Comparison of ENCODE assay signal across 16 cellular contexts in genomic region chr16:46991729-46992704, GRCh38. TPM values are rescaled to one million over a fixed set of nuclear protein-coding genes. Genes with fewer than 3 reads are reported as not detected.
A peak's percentile ranks its signal among the peaks of the same experiment; 100 is the strongest.
DNase-seq lines count a peak whose midpoint lies in the region; ATAC-seq and TF ChIP-seq lines count a peak whose summit lies in the region.
"Had no signal": no experiment of that assay in that cellular context is flagged by ENCODE, and none has a peak within 500 bp of the region (broad histone marks: within the 10 kb centered on the region; RNA-seq: fewer than 3 reads in every experiment).

No MANE protein-coding gene starts in this region.

- CTCF ChIA-PET in WTC11 (lab: Charles Lee) = no interaction called here

- peaks cover 0 to 4% of the 10 kb centered on the region in 2 donors for H3K27me3 Mint-ChIP-seq in natural killer cell treated with Interleukin-12 subunit alpha and Interleukin-12 subunit beta and Interleukin-15 and Interleukin-18, amount 100 ng/mL, for 72 hours
- H3K27me3 Mint-ChIP-seq in natural killer cell (ENCODE audit: low read depth in 2 of 2) (peaks cover 0 to 6% of the 10 kb centered on the region in 2 donors), WTC11 (ENCODE audit: low read depth) (no peaks in the 10 kb centered on the region)
- H3K27me3 Mint-ChIP-seq: B cell had no signal

- no peak overlapping the region for H3K27ac ChIP-seq in testis
- no peak overlapping the region for H3K27ac ChIP-seq in prostate gland
- H3K27ac ChIP-seq: BLaER1 treated with 17β-estradiol and CSF1 and Interleukin-3, amounts not matched to agents 10 nM and 100 nM; KMS-11 had no signal

- peak; percentile 32 to 41 for ATAC-seq in natural killer cell treated with Interleukin-12 subunit alpha and Interleukin-12 subunit beta and Interleukin-15 and Interleukin-18, amount 100 ng/mL, for 72 hours
- no peak for ATAC-seq in natural killer cell
- ATAC-seq in WTC11 = peak; percentile 80
- ATAC-seq: CD8-positive, alpha-beta T cell; GM23338 had no signal

- H3K4me1 Mint-ChIP-seq in natural killer cell treated with Interleukin-12 subunit alpha and Interleukin-12 subunit beta and Interleukin-15 and Interleukin-18, amount 100 ng/mL, for 72 hours (ENCODE audit: low read depth in 2 of 2) = no peaks in the 10 kb centered on the region
- peaks cover 0 to 5% of the 10 kb centered on the region in 2 donors for H3K4me1 Mint-ChIP-seq in natural killer cell
- peaks cover 7% of the 10 kb centered on the region for H3K4me1 Mint-ChIP-seq in WTC11
- H3K4me1 Mint-ChIP-seq: B cell had no signal

- TF ChIP-seq CTCF in natural killer cell (IDR thresholded peaks at IDR 0.05) (no peak), WTC11 (IDR thresholded peaks at IDR 0.05) (no peak), testis (IDR thresholded peaks at IDR 0.05) (no peak), GM20000 (IDR thresholded peaks at IDR 0.05; ENCODE audit: extremely low read depth, missing control alignments) (no peak), prostate gland (IDR thresholded peaks at IDR 0.05) (no peak)

- no peaks in the 10 kb centered on the region for H3K9me3 ChIP-seq in testis
- no peaks in the 10 kb centered on the region for H3K9me3 ChIP-seq in prostate gland

- H3K27ac Mint-ChIP-seq in natural killer cell treated with Interleukin-12 subunit alpha and Interleukin-12 subunit beta and Interleukin-15 and Interleukin-18, amount 100 ng/mL, for 72 hours = no peak overlapping the region
- no peak overlapping the region for H3K27ac Mint-ChIP-seq in natural killer cell
- no peak overlapping the region for H3K27ac Mint-ChIP-seq in WTC11
- H3K27ac Mint-ChIP-seq: B cell; CD8-positive, alpha-beta T cell; GM23338 had no signal

- no peaks in the 10 kb centered on the region for H3K36me3 ChIP-seq in testis (ENCODE audit: low read depth, missing control alignments)
- H3K36me3 ChIP-seq in prostate gland = no peaks in the 10 kb centered on the region

- H3K4me3 ChIP-seq in testis (no peak overlapping the region), prostate gland (no peak overlapping the region)
- H3K4me3 ChIP-seq: BLaER1 treated with 17β-estradiol and CSF1 and Interleukin-3, amounts not matched to agents 10 nM and 100 nM; GM23338 had no signal

- no peaks in the 10 kb centered on the region for H3K36me3 Mint-ChIP-seq in natural killer cell treated with Interleukin-12 subunit alpha and Interleukin-12 subunit beta and Interleukin-15 and Interleukin-18, amount 100 ng/mL, for 72 hours
- no peaks in the 10 kb centered on the region for H3K36me3 Mint-ChIP-seq in natural killer cell
- 0 out of 2 replicates have a peak, but pooled peaks cover 7% of the 10 kb centered on the region for H3K36me3 Mint-ChIP-seq in WTC11
- H3K36me3 Mint-ChIP-seq: CD8-positive, alpha-beta T cell had no signal

- no peak for TF ChIP-seq POLR2A in testis (IDR thresholded peaks at IDR 0.05)
- no peak for TF ChIP-seq POLR2A in prostate gland (IDR thresholded peaks at IDR 0.05)

- no peak for DNase-seq in natural killer cell treated with Interleukin-12 subunit alpha and Interleukin-12 subunit beta and Interleukin-15 and Interleukin-18, amount 100 ng/mL, for 72 hours (ENCODE audit: low spot score)
- DNase-seq in natural killer cell = no peak
- peak; percentile 38 for DNase-seq in WTC11 (ENCODE audit: low spot score)
- DNase-seq in testis = peak; percentile 38
- DNase-seq in GM20000 (ENCODE audit: low spot score) = no peak
- DNase-seq in prostate gland (ENCODE audit: low spot score) = no peak
- DNase-seq in cerebellum (ENCODE audit: low spot score) = no peak
- DNase-seq: CD8-positive, alpha-beta T cell; COR-L47; DMS 273 treated with DMSO at 0.1 percent for 48 hours; DMS79; GDM1 had no signal

- H3K4me3 Mint-ChIP-seq in natural killer cell treated with Interleukin-12 subunit alpha and Interleukin-12 subunit beta and Interleukin-15 and Interleukin-18, amount 100 ng/mL, for 72 hours = no peak overlapping the region
- H3K4me3 Mint-ChIP-seq in natural killer cell (no peak overlapping the region), WTC11 (no peak overlapping the region)
- H3K4me3 Mint-ChIP-seq: B cell; CD8-positive, alpha-beta T cell; GM23338 had no signal

- POLR2A ChIA-PET in WTC11 (lab: Charles Lee) = no interaction called here

- H3K27me3 ChIP-seq in testis = no peaks in the 10 kb centered on the region
- H3K27me3 ChIP-seq in prostate gland (replicated peaks; ENCODE audit: insufficient read depth) = no peaks in the 10 kb centered on the region
- H3K27me3 ChIP-seq: BLaER1 treated with 17β-estradiol and CSF1 and Interleukin-3, amounts not matched to agents 10 nM and 100 nM had no signal

- 70 to 83% methylated on average over 10 to 16 of the region's 16 CpGs for WGBS in testis, 2 donors
- WGBS in prostate gland = 96% methylated on average over 13 of the region's 16 CpGs

- no peaks in the 10 kb centered on the region for H3K9me3 Mint-ChIP-seq in natural killer cell treated with Interleukin-12 subunit alpha and Interleukin-12 subunit beta and Interleukin-15 and Interleukin-18, amount 100 ng/mL, for 72 hours
- H3K9me3 Mint-ChIP-seq in natural killer cell (no peaks in the 10 kb centered on the region), WTC11 (peaks cover 7% of the 10 kb centered on the region)
- H3K9me3 Mint-ChIP-seq: CD8-positive, alpha-beta T cell had no signal

- H3K4me1 ChIP-seq in testis = peaks cover 4% of the 10 kb centered on the region
- H3K4me1 ChIP-seq in prostate gland (replicated peaks) = no peaks in the 10 kb centered on the region

- intact Hi-C loops in natural killer cell (cut with micrococcal nuclease) (no loop called here), testis (cut with DNase I; ENCODE audit: low total_unique reads) (no loop called here), prostate gland (cut with DNase I) (no loop called here)

TF ChIP-seq in WTC11, 78 proteins besides CTCF, POLR2A, EP300 and RAD21 (continues in another document):
- TF ChIP-seq ARID4B (CRISPR knock-in tag; IDR thresholded peaks at IDR 0.05; ENCODE audit: borderline replicate concordance) = no peak
- TF ChIP-seq TEAD1 (CRISPR knock-in tag; IDR thresholded peaks at IDR 0.05) = no peak
- TF ChIP-seq USF2 (CRISPR knock-in tag; IDR thresholded peaks at IDR 0.05) = no peak
- no peak for TF ChIP-seq ZNF219 (CRISPR knock-in tag; IDR thresholded peaks at IDR 0.05; ENCODE audit: borderline replicate concordance)
- TF ChIP-seq FOXK1 (CRISPR knock-in tag; IDR thresholded peaks at IDR 0.05) = no peak
- TF ChIP-seq RORB (CRISPR knock-in tag; IDR thresholded peaks at IDR 0.05) = no peak

RNA-seq across cellular contexts. Expression of gene DNAJA2, which starts 18.5 kb away (rescaled TPM):
- 10 to 100 TPM; 54.0 to 58.4 TPM for total RNA-seq in natural killer cell treated with Interleukin-12 subunit alpha and Interleukin-12 subunit beta and Interleukin-15 and Interleukin-18, amount 100 ng/mL, for 72 hours
- total RNA-seq in natural killer cell (10 to 100 TPM; 71.8 to 83.2 (median 74.5) TPM), WTC11 (2021) (101 to 103 TPM (median 102 TPM) in 3 replicates), testis (10 to 100 TPM; 51.5 to 68.4 TPM), prostate gland (10 to 100 TPM; 41.1 to 64.4 TPM), cerebellum (49.3 TPM)
- polyA plus RNA-seq in testis (ENCODE audit: insufficient read depth, low read depth, low replicate concordance) = 94.5 TPM

Comparison
In these comparisons a context has a peak if more than half of its experiments do, and no peak if none do; other contexts are left out.
1. ATAC-seq: peak in natural killer cell treated with Interleukin-12 subunit alpha and Interleukin-12 subunit beta and Interleukin-15 and Interleukin-18, amount 100 ng/mL, for 72 hours (2 of 2) and WTC11 (single experiment); none in natural killer cell (0 of 3).
2. DNase-seq: peak in WTC11 (single experiment) and testis (single experiment); none in natural killer cell treated with Interleukin-12 subunit alpha and Interleukin-12 subunit beta and Interleukin-15 and Interleukin-18, amount 100 ng/mL, for 72 hours (single experiment), natural killer cell (single experiment), GM20000 (single experiment), prostate gland (single experiment) and cerebellum (single experiment).